In the genomic region with DNA sequence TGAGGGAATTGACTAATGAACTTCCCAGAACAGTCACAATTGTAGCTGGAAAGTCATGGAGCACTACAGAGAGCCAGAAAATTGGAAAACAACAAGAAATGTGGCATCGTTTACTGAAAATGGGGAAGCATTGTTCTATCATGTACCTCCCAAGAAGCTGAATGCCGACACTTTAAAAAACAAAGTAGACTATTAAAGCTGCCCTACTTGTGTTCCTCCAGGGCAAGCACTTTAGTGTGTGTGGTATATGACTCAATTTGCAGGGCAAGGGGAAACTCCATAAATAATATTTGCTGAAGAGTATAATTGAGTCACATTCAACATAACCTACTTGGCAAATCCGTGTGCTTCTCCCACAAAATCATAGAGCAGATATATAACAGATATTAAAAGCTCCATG, we compare ENCODE assay signal across 1 cellular context.
TF ChIP-seq lines count a peak whose summit lies in the region.

No MANE protein-coding gene starts in this region.

TF ChIP-seq in WTC11, 78 proteins besides CTCF, POLR2A, EP300 and RAD21 (continued from another document):
- TF ChIP-seq SMAD3 (CRISPR knock-in tag; IDR thresholded peaks at IDR 0.05; ENCODE audit: borderline replicate concordance) (no peak), SP1 (CRISPR knock-in tag; conservative IDR thresholded peaks at IDR 0.05) (no peak), ZNF396 (CRISPR knock-in tag; IDR thresholded peaks at IDR 0.05; ENCODE audit: borderline replicate concordance) (no peak), IRF2 (CRISPR knock-in tag; IDR thresholded peaks at IDR 0.05; ENCODE audit: borderline replicate concordance, low read depth) (no peak), EMX1 (CRISPR knock-in tag; IDR thresholded peaks at IDR 0.05) (no peak)
- TF ChIP-seq, protein P1, sequence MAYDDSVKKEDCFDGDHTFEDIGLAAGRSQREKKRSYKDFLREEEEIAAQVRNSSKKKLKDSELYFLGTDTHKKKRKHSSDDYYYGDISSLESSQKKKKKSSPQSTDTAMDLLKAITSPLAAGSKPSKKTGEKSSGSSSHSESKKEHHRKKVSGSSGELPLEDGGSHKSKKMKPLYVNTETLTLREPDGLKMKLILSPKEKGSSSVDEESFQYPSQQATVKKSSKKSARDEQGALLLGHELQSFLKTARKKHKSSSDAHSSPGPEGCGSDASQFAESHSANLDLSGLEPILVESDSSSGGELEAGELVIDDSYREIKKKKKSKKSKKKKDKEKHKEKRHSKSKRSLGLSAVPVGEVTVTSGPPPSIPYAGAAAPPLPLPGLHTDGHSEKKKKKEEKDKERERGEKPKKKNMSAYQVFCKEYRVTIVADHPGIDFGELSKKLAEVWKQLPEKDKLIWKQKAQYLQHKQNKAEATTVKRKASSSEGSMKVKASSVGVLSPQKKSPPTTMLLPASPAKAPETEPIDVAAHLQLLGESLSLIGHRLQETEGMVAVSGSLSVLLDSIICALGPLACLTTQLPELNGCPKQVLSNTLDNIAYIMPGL (CRISPR knock-in tag; IDR thresholded peaks at IDR 0.05) = no peak
